ENCODE assay signal across 16 cellular contexts in the genomic region with DNA sequence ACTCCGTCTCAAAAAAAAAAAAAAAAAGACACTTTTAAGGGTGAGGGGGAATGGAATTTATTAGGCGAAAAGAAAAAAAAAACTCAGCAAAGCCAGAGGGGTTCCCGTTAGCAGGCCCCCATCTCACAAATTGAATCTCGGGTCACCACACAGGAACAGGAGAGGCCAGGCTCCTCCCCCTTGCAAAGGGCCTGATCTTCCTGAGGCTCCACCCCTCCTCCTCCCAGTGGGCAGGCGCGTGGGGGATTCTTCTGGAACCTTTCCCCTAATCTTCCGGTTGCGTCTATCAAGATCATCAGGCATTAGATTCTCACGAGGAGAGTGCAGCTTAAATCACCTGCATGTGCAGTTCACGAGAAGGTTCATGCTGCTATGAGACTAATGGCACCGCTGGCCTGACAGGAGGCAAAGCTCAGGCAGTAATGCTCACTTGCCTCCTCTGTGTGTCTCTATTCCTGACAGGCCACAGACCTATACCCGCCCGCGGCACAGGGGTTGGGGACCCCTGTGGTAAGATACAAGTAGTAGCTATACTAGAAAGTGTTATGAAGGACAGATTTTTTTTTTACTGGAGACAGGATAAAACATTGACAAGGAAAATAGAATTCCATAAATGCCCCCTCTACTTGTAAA. TPM values are rescaled to one million over a fixed set of nuclear protein-coding genes. Genes with fewer than 3 reads are reported as not detected.
DNase-seq lines count a peak whose midpoint lies in the region; ATAC-seq and TF ChIP-seq lines count a peak whose summit lies in the region.
"Had no signal": no experiment of that assay in that cellular context is flagged by ENCODE, and none has a peak within 500 bp of the region (broad histone marks: within the 10 kb centered on the region; RNA-seq: fewer than 3 reads in every experiment).

No MANE protein-coding gene starts in this region.

- no peaks in the 10 kb centered on the region for H3K27me3 Mint-ChIP-seq in activated T-helper 2 cell treated with anti-CD3 and anti-CD28 coated beads, Interferon-gamma antibody, Interleukin-2, Interleukin-4, amounts not matched to agents 10 μg/mL and 5 μg/mL and 100 μg/mL, durations not matched to agents 14 hours and 24 hours and 36 hours (ENCODE audit: low read depth)
- H3K27me3 Mint-ChIP-seq in naive thymus-derived CD8-positive, alpha-beta T cell = no peaks in the 10 kb centered on the region
- H3K27me3 Mint-ChIP-seq in chondrocyte (ENCODE audit: low read depth) = no peaks in the 10 kb centered on the region
- H3K27me3 Mint-ChIP-seq: CD4-positive, alpha-beta T cell had no signal

- no peak for ATAC-seq in naive thymus-derived CD8-positive, alpha-beta T cell
- ATAC-seq in HG02938 (IDR thresholded peaks at IDR 0.05; ENCODE audit: unreplicated experiment) = no peak
- ATAC-seq: A549 had no signal

- POLR2A ChIA-PET in naive thymus-derived CD8-positive, alpha-beta T cell (lab: Charles Lee) = no interaction called here

- intact Hi-C loops in activated T-helper 2 cell treated with anti-CD3 and anti-CD28 coated beads, Interferon-gamma antibody, Interleukin-2, Interleukin-4, amounts not matched to agents 10 μg/mL and 5 μg/mL and 100 μg/mL, durations not matched to agents 14 hours and 24 hours and 36 hours (cut with micrococcal nuclease) = no loop called here

- no peaks in the 10 kb centered on the region for H3K9me3 Mint-ChIP-seq in activated T-helper 2 cell treated with anti-CD3 and anti-CD28 coated beads, Interferon-gamma antibody, Interleukin-2, Interleukin-4, amounts not matched to agents 10 μg/mL and 5 μg/mL and 100 μg/mL, durations not matched to agents 14 hours and 24 hours and 36 hours
- no peaks in the 10 kb centered on the region for H3K9me3 Mint-ChIP-seq in naive thymus-derived CD8-positive, alpha-beta T cell
- H3K9me3 Mint-ChIP-seq in chondrocyte (ENCODE audit: low read depth) = no peaks in the 10 kb centered on the region
- H3K9me3 Mint-ChIP-seq: CD4-positive, alpha-beta T cell had no signal

- peaks cover 28% of the 10 kb centered on the region for H3K36me3 Mint-ChIP-seq in activated T-helper 2 cell treated with anti-CD3 and anti-CD28 coated beads, Interferon-gamma antibody, Interleukin-2, Interleukin-4, amounts not matched to agents 10 μg/mL and 5 μg/mL and 100 μg/mL, durations not matched to agents 14 hours and 24 hours and 36 hours (ENCODE audit: low read depth)
- H3K36me3 Mint-ChIP-seq in naive thymus-derived CD8-positive, alpha-beta T cell = peaks cover 0 to 67% (median 34%) of the 10 kb centered on the region in 3 donors
- H3K36me3 Mint-ChIP-seq in chondrocyte (ENCODE audit: low read depth) = peaks cover 1% of the 10 kb centered on the region

- H3K4me3 Mint-ChIP-seq in activated T-helper 2 cell treated with anti-CD3 and anti-CD28 coated beads, Interferon-gamma antibody, Interleukin-2, Interleukin-4, amounts not matched to agents 10 μg/mL and 5 μg/mL and 100 μg/mL, durations not matched to agents 14 hours and 24 hours and 36 hours (ENCODE audit: low read depth) = no peak overlapping the region
- H3K4me3 Mint-ChIP-seq in naive thymus-derived CD8-positive, alpha-beta T cell = no peak overlapping the region
- H3K4me3 Mint-ChIP-seq in chondrocyte (ENCODE audit: unreplicated experiment) = no peak overlapping the region
- H3K4me3 Mint-ChIP-seq: CD4-positive, alpha-beta T cell had no signal

- no peak for TF ChIP-seq CTCF in chondrocyte (IDR thresholded peaks at IDR 0.05)

- no peaks in the 10 kb centered on the region for H3K4me1 Mint-ChIP-seq in activated T-helper 2 cell treated with anti-CD3 and anti-CD28 coated beads, Interferon-gamma antibody, Interleukin-2, Interleukin-4, amounts not matched to agents 10 μg/mL and 5 μg/mL and 100 μg/mL, durations not matched to agents 14 hours and 24 hours and 36 hours (ENCODE audit: low read depth)
- peaks cover 0 to 3% (median 1%) of the 10 kb centered on the region in 4 donors for H3K4me1 Mint-ChIP-seq in naive thymus-derived CD8-positive, alpha-beta T cell
- H3K4me1 Mint-ChIP-seq in chondrocyte (ENCODE audit: low read depth) = peaks cover 7% of the 10 kb centered on the region

- H3K27ac Mint-ChIP-seq in activated T-helper 2 cell treated with anti-CD3 and anti-CD28 coated beads, Interferon-gamma antibody, Interleukin-2, Interleukin-4, amounts not matched to agents 10 μg/mL and 5 μg/mL and 100 μg/mL, durations not matched to agents 14 hours and 24 hours and 36 hours = peak overlapping the region; percentile 12
- peak overlapping the region in 1 of 10 donors; percentile 75 for H3K27ac Mint-ChIP-seq in naive thymus-derived CD8-positive, alpha-beta T cell
- no peak overlapping the region for H3K27ac Mint-ChIP-seq in chondrocyte (ENCODE audit: unreplicated experiment)
- H3K27ac Mint-ChIP-seq: CD4-positive, alpha-beta T cell had no signal

- DNase-seq in NCI-H82 (lab: John Stamatoyannopoulos, UW) (peak; percentile 18), NCI-H82 treated with DMSO at 0.1 percent for 48 hours (lab: John Stamatoyannopoulos, UW; ENCODE audit: unreplicated experiment) (no peak), iPS-NIHi7 (ENCODE audit: extremely low spot score) (peak; percentile 10), chondrocyte (ENCODE audit: low spot score) (no peak)
- no peak for DNase-seq in activated T-helper 2 cell treated with anti-CD3 and anti-CD28 coated beads, Interferon-gamma antibody, Interleukin-2, Interleukin-4, amounts not matched to agents 10 μg/mL and 5 μg/mL and 100 μg/mL, durations not matched to agents 14 hours and 24 hours and 36 hours (ENCODE audit: low spot score)
- DNase-seq in naive thymus-derived CD8-positive, alpha-beta T cell = no peak
- DNase-seq: AML-193; Caco-2; CD4-positive, alpha-beta T cell; DMS79; GF-D8; GM23248; HCEC 1CT; IMR-90 had no signal

RNA-seq across cellular contexts. Expression of gene TAF4B, which starts 45.8 kb away (rescaled TPM):
- total RNA-seq in activated T-helper 2 cell treated with anti-CD3 and anti-CD28 coated beads, Interferon-gamma antibody, Interleukin-2, Interleukin-4, amounts not matched to agents 10 μg/mL and 5 μg/mL and 100 μg/mL, durations not matched to agents 14 hours and 24 hours and 36 hours = 14.9 and 16.1 TPM in 2 replicates
- total RNA-seq in naive thymus-derived CD8-positive, alpha-beta T cell = 10 to 100 TPM; 13.6 to 17.4 TPM
- 10 to 100 TPM in 1 of 3 donors, 1 to 10 TPM in 2; 7.3 to 12.8 (median 8.2) TPM for polyA plus RNA-seq in naive thymus-derived CD8-positive, alpha-beta T cell
- total RNA-seq in chondrocyte = 1.7 to 2.2 TPM (median 2.0 TPM) in 3 replicates

Comparison
In these comparisons a context has a peak if more than half of its experiments do, and no peak if none do; other contexts are left out.
1. DNase-seq: peak in NCI-H82 (single experiment) and iPS-NIHi7 (single experiment); none in NCI-H82 treated with DMSO at 0.1 percent for 48 hours (single experiment), activated T-helper 2 cell treated with anti-CD3 and anti-CD28 coated beads, Interferon-gamma antibody, Interleukin-2, Interleukin-4, amounts not matched to agents 10 μg/mL and 5 μg/mL and 100 μg/mL, durations not matched to agents 14 hours and 24 hours and 36 hours (single experiment), naive thymus-derived CD8-positive, alpha-beta T cell (0 of 10) and chondrocyte (single experiment).